In the genomic region with DNA sequence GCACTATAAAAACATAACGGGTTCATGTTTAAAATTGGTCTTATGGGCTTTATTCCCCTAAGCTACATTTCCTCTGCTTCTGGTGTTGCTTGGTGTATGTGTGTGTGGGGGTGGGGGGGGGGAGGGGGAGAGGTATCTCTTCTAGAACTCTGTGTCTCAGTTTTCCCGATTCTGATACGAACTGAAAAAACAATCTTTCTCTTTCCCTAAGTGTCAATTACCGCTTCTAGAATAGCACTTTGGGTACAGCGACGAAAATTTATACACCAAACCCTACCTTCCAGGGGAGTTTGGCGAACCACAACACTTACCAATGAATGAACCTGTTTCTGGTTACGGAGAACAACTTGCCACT, we compare ENCODE assay signal across 1 cellular context.
TF ChIP-seq lines count a peak whose summit lies in the region.

No MANE protein-coding gene starts in this region.

TF ChIP-seq in PFSK-1, 5 proteins besides CTCF, POLR2A, EP300 and RAD21 (continued from another document):
- TF ChIP-seq, protein P1, sequence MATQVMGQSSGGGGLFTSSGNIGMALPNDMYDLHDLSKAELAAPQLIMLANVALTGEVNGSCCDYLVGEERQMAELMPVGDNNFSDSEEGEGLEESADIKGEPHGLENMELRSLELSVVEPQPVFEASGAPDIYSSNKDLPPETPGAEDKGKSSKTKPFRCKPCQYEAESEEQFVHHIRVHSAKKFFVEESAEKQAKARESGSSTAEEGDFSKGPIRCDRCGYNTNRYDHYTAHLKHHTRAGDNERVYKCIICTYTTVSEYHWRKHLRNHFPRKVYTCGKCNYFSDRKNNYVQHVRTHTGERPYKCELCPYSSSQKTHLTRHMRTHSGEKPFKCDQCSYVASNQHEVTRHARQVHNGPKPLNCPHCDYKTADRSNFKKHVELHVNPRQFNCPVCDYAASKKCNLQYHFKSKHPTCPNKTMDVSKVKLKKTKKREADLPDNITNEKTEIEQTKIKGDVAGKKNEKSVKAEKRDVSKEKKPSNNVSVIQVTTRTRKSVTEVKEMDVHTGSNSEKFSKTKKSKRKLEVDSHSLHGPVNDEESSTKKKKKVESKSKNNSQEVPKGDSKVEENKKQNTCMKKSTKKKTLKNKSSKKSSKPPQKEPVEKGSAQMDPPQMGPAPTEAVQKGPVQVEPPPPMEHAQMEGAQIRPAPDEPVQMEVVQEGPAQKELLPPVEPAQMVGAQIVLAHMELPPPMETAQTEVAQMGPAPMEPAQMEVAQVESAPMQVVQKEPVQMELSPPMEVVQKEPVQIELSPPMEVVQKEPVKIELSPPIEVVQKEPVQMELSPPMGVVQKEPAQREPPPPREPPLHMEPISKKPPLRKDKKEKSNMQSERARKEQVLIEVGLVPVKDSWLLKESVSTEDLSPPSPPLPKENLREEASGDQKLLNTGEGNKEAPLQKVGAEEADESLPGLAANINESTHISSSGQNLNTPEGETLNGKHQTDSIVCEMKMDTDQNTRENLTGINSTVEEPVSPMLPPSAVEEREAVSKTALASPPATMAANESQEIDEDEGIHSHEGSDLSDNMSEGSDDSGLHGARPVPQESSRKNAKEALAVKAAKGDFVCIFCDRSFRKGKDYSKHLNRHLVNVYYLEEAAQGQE (IDR thresholded peaks at IDR 0.05; ENCODE audit: insufficient read depth in 1 of 2, low read depth in 2 of 2, low read length in 2 of 2), result no peak
- peak; percentile 47; the same call in 1 of the 2 replicates for TF ChIP-seq SIN3A (IDR thresholded peaks at IDR 0.05; ENCODE audit: borderline replicate concordance, insufficient read depth, low read length)
- TF ChIP-seq TAF1 (IDR thresholded peaks at IDR 0.05; ENCODE audit: borderline replicate concordance, insufficient read depth, low read length), result no peak
